ENCODE assay signal across 8 cellular contexts in genomic region chr19:35154535-35155406, GRCh38. TPM values are rescaled to one million over a fixed set of nuclear protein-coding genes. Genes with fewer than 3 reads are reported as not detected.
A peak's percentile ranks its signal among the peaks of the same experiment; 100 is the strongest.
DNase-seq lines count a peak whose midpoint lies in the region; ATAC-seq, FAIRE-seq and TF ChIP-seq lines count a peak whose summit lies in the region.

FXYD5 (plus strand) TSS chr19:35154735; CDS start chr19:35155551, 816 bp downstream.

- H3K4me3 Mint-ChIP-seq in naive thymus-derived CD8-positive, alpha-beta T cell: peak within 1 kb of the TSS; percentile 98 to 100 (median 100)

- peaks cover 33 to 72% (median 60%) of the 10 kb centered on the region in 4 donors for H3K4me1 Mint-ChIP-seq in naive thymus-derived CD8-positive, alpha-beta T cell

- no peak for FAIRE-seq in A549 (lab: Jason Lieb, UNC)

- H3K36me3 ChIP-seq in OCI-LY7 (ENCODE audit: insufficient read depth, low read length): peaks cover 33% of the 10 kb centered on the region

- no peak for TF ChIP-seq RAD21 in A549 (conservative IDR thresholded peaks at IDR 0.05 in 1 of 2, IDR thresholded peaks at IDR 0.05 in 1 of 2)

- H3K79me2 ChIP-seq in OCI-LY7 (ENCODE audit: insufficient read depth, low read depth, low read length): peaks cover 17% of the 10 kb centered on the region; the same call in 1 of the 2 replicates

- no peaks in the 10 kb centered on the region for H4K20me1 ChIP-seq in OCI-LY7 (ENCODE audit: insufficient read depth, low read length)

- peak; percentile 76 to 96 for DNase-seq in A549 (ENCODE audit: low read depth in 1 of 2, low spot score in 1 of 2)
- peak; percentile 69 for DNase-seq in OCI-LY7 (ENCODE audit: low spot score)
- DNase-seq in activated CD8-positive, alpha-beta memory T cell treated with anti-CD3 and anti-CD28 coated beads, Interleukin-2, amount 50 U/mL, for 48 hours: peak; percentile 89
- peak in 1 of 2 experiments; percentile 49 for DNase-seq in erythroblast (lab: John Stamatoyannopoulos, UW)
- DNase-seq in naive thymus-derived CD8-positive, alpha-beta T cell: peak; percentile 59 to 83 (median 64)
- DNase-seq in stimulated activated naive CD4-positive, alpha-beta T cell treated with Interleukin-2 at 50 U/mL for 16 hours (lab: John Stamatoyannopoulos, UW): peak; percentile 86
- DNase-seq in putamen (ENCODE audit: low spot score): no peak

- TF ChIP-seq CTCF in A549 (IDR thresholded peaks at IDR 0.05): no peak
- TF ChIP-seq CTCF in OCI-LY7 (conservative IDR thresholded peaks at IDR 0.05; ENCODE audit: low read length): no peak

- H3K4me2 ChIP-seq in A549 (peak within 1 kb of the TSS; percentile 88), OCI-LY7 (ENCODE audit: low read length) (peak within 1 kb of the TSS; percentile 82)

- no peak for TF ChIP-seq EP300 in A549 (IDR thresholded peaks at IDR 0.05)

- peaks cover 4 to 38% (median 20%) of the 10 kb centered on the region in 3 donors for H3K36me3 Mint-ChIP-seq in naive thymus-derived CD8-positive, alpha-beta T cell

- peak within 1 kb of the TSS; percentile 94 to 100 (median 99) for H3K27ac Mint-ChIP-seq in naive thymus-derived CD8-positive, alpha-beta T cell

- H3K9me3 Mint-ChIP-seq in naive thymus-derived CD8-positive, alpha-beta T cell: no peaks in the 10 kb centered on the region

- no peaks in the 10 kb centered on the region for H3K9me2 ChIP-seq in OCI-LY7 (ENCODE audit: insufficient read depth, low read length)

- TF ChIP-seq POLR2A in A549 (IDR thresholded peaks at IDR 0.05; ENCODE audit: low read length) (peak; percentile 69), erythroblast (IDR thresholded peaks at IDR 0.05; ENCODE audit: low read length) (peak; percentile 69)

- H3K27ac ChIP-seq in A549: peak within 1 kb of the TSS; percentile 79 to 90
- peak within 1 kb of the TSS; percentile 51 for H3K27ac ChIP-seq in OCI-LY7 (ENCODE audit: low read depth, low read length, poor library complexity, severe bottlenecking)

- intact Hi-C loops in OCI-LY7 (cut with micrococcal nuclease; ENCODE audit: unreplicated experiment): loop anchor here (2.0 kb wide), 1 partner anchor 56 kb away; no protein-coding TSS in a partner anchor

- no peaks in the 10 kb centered on the region for H3K9me3 ChIP-seq in A549
- H3K9me3 ChIP-seq in OCI-LY7 (ENCODE audit: low read length): no peaks in the 10 kb centered on the region

- peak within 1 kb of the TSS; percentile 36; the same call in 1 of the 2 replicates for H2AFZ ChIP-seq in OCI-LY7 (ENCODE audit: low read length)

- no TSS peak for BruUV-seq in OCI-LY7 (replicated peaks; lab: Mats Ljungman, UMichigan)

- H3K4me1 ChIP-seq in A549 (peaks cover 9% of the 10 kb centered on the region; the same call in 1 of the 3 replicates), OCI-LY7 (ENCODE audit: insufficient read depth, low read length, poor library complexity, severe bottlenecking) (peaks cover 24% of the 10 kb centered on the region)

- H3K4me3 ChIP-seq in A549 (peak within 1 kb of the TSS; percentile 68), OCI-LY7 (ENCODE audit: low read depth, low read length, poor library complexity, severe bottlenecking) (peak within 1 kb of the TSS; percentile 81)

- H3K27me3 Mint-ChIP-seq in naive thymus-derived CD8-positive, alpha-beta T cell: no peaks in the 10 kb centered on the region

- POLR2A ChIA-PET in A549 (lab: Yijun Ruan, JAX) (interaction anchor here (1.5 kb wide), 1 partner anchor 14 kb away, joined by 3 read pairs; no protein-coding TSS in a partner anchor), OCI-LY7 (lab: Charles Lee) (interaction anchor here (0.7 to 1.5 kb wide), 2 partner anchors 13 to 82 kb away, joined by 4 to 5 read pairs; no protein-coding TSS in a partner anchor)
- POLR2A ChIA-PET in naive thymus-derived CD8-positive, alpha-beta T cell (lab: Charles Lee): interaction anchor here (0.5 to 4.6 kb wide), 20 partner anchors 8 to 299 kb away, joined by 3 to 77 read pairs (median 6); partner anchors contain the start of genes FXYD7 and USF2

- ATAC-seq in A549 (peak; percentile 74 to 88), GM19351 (IDR thresholded peaks at IDR 0.05; ENCODE audit: unreplicated experiment) (peak; percentile 43)
- peak; percentile 73 to 77 for ATAC-seq in naive thymus-derived CD8-positive, alpha-beta T cell

- CTCF ChIA-PET in A549 (lab: Yijun Ruan, JAX): interaction anchor here (0.5 to 13.8 kb wide), 19 partner anchors 8 to 1067 kb away, joined by 3 to 163 read pairs (median 4); partner anchors contain the start of genes FXYD1, FXYD7 and LGI4
- CTCF ChIA-PET in OCI-LY7 (lab: Charles Lee; ENCODE audit: unreplicated experiment): interaction anchor here (0.6 to 1.5 kb wide), 4 partner anchors 8 to 59 kb away, joined by 3 to 14 read pairs (median 4); no protein-coding TSS in a partner anchor

- WGBS in A549 (ENCODE audit: missing lambda C conversion rate): 2% methylated on average over 36 of the region's 49 CpGs

TF ChIP-seq in A549, 52 proteins besides CTCF, POLR2A, EP300 and RAD21:
- TF ChIP-seq MAFK (IDR thresholded peaks at IDR 0.05; ENCODE audit: partially characterized antibody): no peak
- TF ChIP-seq PHF8 (IDR thresholded peaks at IDR 0.05; ENCODE audit: borderline replicate concordance, low read depth): peak; percentile 42; the same call in 1 of the 2 replicates
- TF ChIP-seq E2F6 (IDR thresholded peaks at IDR 0.05; ENCODE audit: borderline replicate concordance, low read depth): peak; percentile 73; the same call in 1 of the 2 replicates
- no peak for TF ChIP-seq NR3C1 (IDR thresholded peaks at IDR 0.05)
- peak; percentile 10 for TF ChIP-seq ZFP36 (IDR thresholded peaks at IDR 0.05; ENCODE audit: borderline replicate concordance, partially characterized antibody)
- TF ChIP-seq ZC3H11A (IDR thresholded peaks at IDR 0.05): no peak
- no peak for TF ChIP-seq SMC3 (IDR thresholded peaks at IDR 0.05)
- TF ChIP-seq NPAS2 (CRISPR knock-in tag; IDR thresholded peaks at IDR 0.05; ENCODE audit: borderline replicate concordance): no peak
- no peak for TF ChIP-seq RCOR1 (IDR thresholded peaks at IDR 0.05; ENCODE audit: low read depth, low read length)
- no peak for TF ChIP-seq HOXB5 (CRISPR knock-in tag; IDR thresholded peaks at IDR 0.05)
- no peak for TF ChIP-seq SREBF2 (IDR thresholded peaks at IDR 0.05)
- no peak for TF ChIP-seq CEBPB (IDR thresholded peaks at IDR 0.05)
- peak; percentile 86 for TF ChIP-seq MAX (IDR thresholded peaks at IDR 0.05)
- peak in 1 of 2 experiments; percentile 48; a peak in 1 of 5 replicates for TF ChIP-seq JUN (IDR thresholded peaks at IDR 0.05)
- 0 out of 2 replicates have a peak, but pooled peaks have one; percentile 41 for TF ChIP-seq TP53 (CRISPR knock-in tag; IDR thresholded peaks at IDR 0.05)

RNA-seq across cellular contexts. Expression of gene FXYD5, which starts in this region (rescaled TPM):
- polyA plus RNA-seq in A549 (2011; rRNA removed) (70.8 and 77.3 TPM in 2 replicates), A549 (2017; fragmentation: RNase III; extraction: RNeasy Plus Mini Kit Qiagen cat#74134 plus additional on column Dnase treatment) (106 to 116 TPM (median 113 TPM) in 3 replicates)
- 191 and 198 TPM in 2 replicates for polyA plus RNA-seq in A549 (2012; cell fraction: cytosol; rRNA removed)
- 126 and 158 TPM in 2 replicates for polyA plus RNA-seq in A549 (2012; cell fraction: nucleus; rRNA removed)
- polyA minus RNA-seq in A549 (2011; rRNA and poly(A)+ RNA removed): 154 and 174 TPM in 2 replicates
- total RNA-seq in OCI-LY7 (2014; rRNA removed; shearing (Covaris generic)): 76.8 and 82.1 TPM in 2 replicates
- total RNA-seq in OCI-LY7 (2022): 147 and 155 TPM in 2 replicates
- total RNA-seq in naive thymus-derived CD8-positive, alpha-beta T cell: 100 to 1,000 TPM; 339 to 351 TPM
- 100 to 1,000 TPM; 281 to 544 (median 452) TPM for polyA plus RNA-seq in naive thymus-derived CD8-positive, alpha-beta T cell
